Comparison of ENCODE assay signal across 7 cellular contexts in genomic region chr6:26022737-26023136, GRCh38.
A peak's percentile ranks its signal among the peaks of the same experiment; 100 is the strongest.
DNase-seq lines count a peak whose midpoint lies in the region; ATAC-seq and TF ChIP-seq lines count a peak whose summit lies in the region.

No MANE protein-coding gene starts in this region.

- H3K4me3 Mint-ChIP-seq in CD8-positive, alpha-beta memory T cell = peak overlapping the region in 3 of 7 donors; percentile 22 to 46 (median 38)
- peak overlapping the region; percentile 93 for H3K4me3 Mint-ChIP-seq in activated naive CD8-positive, alpha-beta T cell
- peak overlapping the region; percentile 94 to 98 (median 97) for H3K4me3 Mint-ChIP-seq in nephron

- peaks cover 3% of the 10 kb centered on the region for H3K9me3 ChIP-seq in CD8-positive, alpha-beta memory T cell (ENCODE audit: low read length)
- H3K9me3 ChIP-seq in HUES48 (ENCODE audit: control insufficient read depth, insufficient read depth, low read length) = no peaks in the 10 kb centered on the region

- peak overlapping the region; percentile 98 for H3K9ac ChIP-seq in HUES48 (ENCODE audit: low read depth, low read length)

- DNase-seq in CD8-positive, alpha-beta memory T cell = no peak
- no peak for DNase-seq in HuH-7 (ENCODE audit: low spot score)

- H3K27ac Mint-ChIP-seq in CD8-positive, alpha-beta memory T cell = peak overlapping the region; percentile 93 to 100 (median 100)
- H3K27ac Mint-ChIP-seq in activated naive CD8-positive, alpha-beta T cell = peak overlapping the region; percentile 99
- peak overlapping the region; percentile 94 to 98 (median 98) for H3K27ac Mint-ChIP-seq in nephron

- ATAC-seq in GM18517 (IDR thresholded peaks at IDR 0.05; ENCODE audit: unreplicated experiment) = no peak
- ATAC-seq in GM19395 (IDR thresholded peaks at IDR 0.05; ENCODE audit: unreplicated experiment) = no peak

- POLR2A ChIA-PET in CD8-positive, alpha-beta memory T cell (lab: Charles Lee) = interaction anchor here (0.7 to 4.8 kb wide), 13 partner anchors 9 to 1815 kb away, joined by 3 to 156 read pairs (median 19); partner anchors contain the start of gene HFE

- peaks cover 17% of the 10 kb centered on the region for H3K4me1 ChIP-seq in CD8-positive, alpha-beta memory T cell (ENCODE audit: insufficient read depth, low read length)
- H3K4me1 ChIP-seq in HUES48 (ENCODE audit: control insufficient read depth, insufficient read depth, low read length) = peaks cover 36% of the 10 kb centered on the region

- H3K9me3 Mint-ChIP-seq in CD8-positive, alpha-beta memory T cell = peaks cover 0 to 12% (median 4%) of the 10 kb centered on the region in 5 donors
- no peaks in the 10 kb centered on the region for H3K9me3 Mint-ChIP-seq in activated naive CD8-positive, alpha-beta T cell (ENCODE audit: low read depth)
- peaks cover 2% of the 10 kb centered on the region for H3K9me3 Mint-ChIP-seq in nephron

- H3K27ac ChIP-seq in CD8-positive, alpha-beta memory T cell (ENCODE audit: low read depth, low read length) = peak overlapping the region; percentile 98
- H3K27ac ChIP-seq in HUES48 (ENCODE audit: low read depth, low read length) = peak overlapping the region; percentile 99

- H3K4me3 ChIP-seq in CD8-positive, alpha-beta memory T cell (ENCODE audit: low read length) = no peak overlapping the region
- peak overlapping the region; percentile 73; the same call in 1 of the 2 replicates for H3K4me3 ChIP-seq in HUES48 (ENCODE audit: low read depth, low read length)

- peaks cover 0 to 22% (median 0%) of the 10 kb centered on the region in 3 donors for H3K36me3 Mint-ChIP-seq in CD8-positive, alpha-beta memory T cell
- no peaks in the 10 kb centered on the region for H3K36me3 Mint-ChIP-seq in activated naive CD8-positive, alpha-beta T cell
- H3K36me3 Mint-ChIP-seq in nephron (ENCODE audit: low read depth) = no peaks in the 10 kb centered on the region

- H3K27me3 ChIP-seq in CD8-positive, alpha-beta memory T cell (ENCODE audit: insufficient read depth, low read length, poor library complexity, severe bottlenecking) = no peaks in the 10 kb centered on the region
- no peaks in the 10 kb centered on the region for H3K27me3 ChIP-seq in HUES48 (ENCODE audit: control insufficient read depth, insufficient read depth, low read length)

- no peaks in the 10 kb centered on the region for H3K36me3 ChIP-seq in CD8-positive, alpha-beta memory T cell (ENCODE audit: insufficient read depth, low read length)
- no peaks in the 10 kb centered on the region for H3K36me3 ChIP-seq in HUES48 (ENCODE audit: control insufficient read depth, insufficient read depth, low read length)

- peaks cover 0 to 18% of the 10 kb centered on the region in 2 donors for H3K27me3 Mint-ChIP-seq in CD8-positive, alpha-beta memory T cell
- no peaks in the 10 kb centered on the region for H3K27me3 Mint-ChIP-seq in activated naive CD8-positive, alpha-beta T cell
- no peaks in the 10 kb centered on the region for H3K27me3 Mint-ChIP-seq in nephron (ENCODE audit: low read depth)

- H3K4me1 Mint-ChIP-seq in CD8-positive, alpha-beta memory T cell = peaks cover 38 to 79% (median 56%) of the 10 kb centered on the region in 3 donors
- peaks cover 47% of the 10 kb centered on the region for H3K4me1 Mint-ChIP-seq in activated naive CD8-positive, alpha-beta T cell (ENCODE audit: low read depth)
- peaks cover 30% of the 10 kb centered on the region for H3K4me1 Mint-ChIP-seq in nephron

- CTCF ChIA-PET in CD8-positive, alpha-beta memory T cell (lab: Charles Lee) = interaction anchor here (0.6 to 10.0 kb wide), 10 partner anchors 9 to 618 kb away, joined by 3 to 88 read pairs (median 7); a partner anchor contains a TSS

- no peak for TF ChIP-seq CTCF in nephron (IDR thresholded peaks at IDR 0.05; ENCODE audit: unreplicated experiment in 3 of 3)
